Comparison of ENCODE assay signal across 20 cellular contexts in the genomic region with DNA sequence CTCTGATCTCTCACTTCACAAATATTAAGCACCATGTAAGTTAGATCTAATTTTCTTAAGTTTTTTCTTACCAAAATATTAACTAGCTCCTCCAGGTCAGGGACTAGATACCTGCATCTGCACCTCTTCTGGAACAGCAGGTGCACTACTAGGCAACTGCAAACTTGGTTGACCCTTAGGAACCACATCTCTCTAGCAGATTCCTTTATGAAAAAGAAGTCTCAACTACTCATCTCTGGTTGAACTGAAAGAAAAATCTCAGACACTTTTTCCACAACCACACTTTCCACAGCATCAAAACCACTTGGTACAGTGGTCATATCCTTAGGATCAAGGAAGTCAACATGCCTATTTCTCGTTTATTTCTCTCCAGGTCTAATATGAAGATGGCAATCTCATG.
"Had no signal": no experiment of that assay in that cellular context is flagged by ENCODE, and none has a peak within 500 bp of the region (broad histone marks: within the 10 kb centered on the region; RNA-seq: fewer than 3 reads in every experiment).

No MANE protein-coding gene starts in this region.

- H3K27ac Mint-ChIP-seq: activated CD4-positive, alpha-beta memory T cell treated with anti-CD3 and anti-CD28 coated beads, Interleukin-2, amount 10 ng/mL, durations not matched to agents 7 days and 5 days; activated CD4-positive, alpha-beta T cell treated with anti-CD3 and anti-CD28 coated beads, Interleukin-2, amount 10 ng/mL, durations not matched to agents 24 days and 14 days; activated naive CD4-positive, alpha-beta T cell treated with anti-CD3 and anti-CD28 coated beads, Interleukin-2, amount 50 U/mL, for 72 hours had no signal

- H3K9me3 ChIP-seq: esophagus muscularis mucosa, sigmoid colon, stomach, suprapubic skin, transverse colon had no signal

- H3K27ac ChIP-seq: dorsolateral prefrontal cortex, esophagus muscularis mucosa, sigmoid colon, suprapubic skin, transverse colon had no signal

- H3K27me3 Mint-ChIP-seq: activated CD4-positive, alpha-beta memory T cell treated with anti-CD3 and anti-CD28 coated beads, Interleukin-2, amount 10 ng/mL, durations not matched to agents 7 days and 5 days; activated CD4-positive, alpha-beta T cell treated with anti-CD3 and anti-CD28 coated beads, Interleukin-2, amount 10 ng/mL, durations not matched to agents 24 days and 14 days; effector memory CD8-positive, alpha-beta T cell had no signal

- H3K36me3 ChIP-seq: esophagus muscularis mucosa, sigmoid colon, stomach, suprapubic skin, transverse colon had no signal

- H3K9me3 Mint-ChIP-seq: activated CD4-positive, alpha-beta memory T cell treated with anti-CD3 and anti-CD28 coated beads, Interleukin-2, amount 10 ng/mL, durations not matched to agents 7 days and 5 days; activated CD4-positive, alpha-beta T cell treated with anti-CD3 and anti-CD28 coated beads, Interleukin-2, amount 10 ng/mL, durations not matched to agents 24 days and 14 days; effector memory CD8-positive, alpha-beta T cell had no signal

- H3K4me3 ChIP-seq: dorsolateral prefrontal cortex, esophagus muscularis mucosa, sigmoid colon, stomach, suprapubic skin, transverse colon had no signal

- H3K27me3 ChIP-seq: dorsolateral prefrontal cortex, esophagus muscularis mucosa, sigmoid colon, stomach, suprapubic skin, transverse colon had no signal

- H3K4me3 Mint-ChIP-seq: activated CD4-positive, alpha-beta memory T cell treated with anti-CD3 and anti-CD28 coated beads, Interleukin-2, amount 10 ng/mL, durations not matched to agents 7 days and 5 days; activated CD4-positive, alpha-beta T cell treated with anti-CD3 and anti-CD28 coated beads, Interleukin-2, amount 10 ng/mL, durations not matched to agents 24 days and 14 days; effector memory CD8-positive, alpha-beta T cell; neural crest cell had no signal

- H3K4me1 Mint-ChIP-seq: activated CD4-positive, alpha-beta memory T cell treated with anti-CD3 and anti-CD28 coated beads, Interleukin-2, amount 10 ng/mL, durations not matched to agents 7 days and 5 days; neural crest cell had no signal

- H3K4me1 ChIP-seq: esophagus muscularis mucosa, sigmoid colon, suprapubic skin, transverse colon had no signal

- ATAC-seq: activated CD4-positive, CD25-positive, alpha-beta regulatory T cell treated with anti-CD3 and anti-CD28 coated beads, Interleukin-2, amount 50 U/mL, for 24 hours; effector memory CD8-positive, alpha-beta T cell; left cardiac atrium had no signal

- DNase-seq: activated CD4-positive, alpha-beta memory T cell treated with anti-CD3 and anti-CD28 coated beads, Interleukin-2, amount 10 ng/mL, durations not matched to agents 7 days and 5 days; activated CD4-positive, alpha-beta T cell treated with anti-CD3 and anti-CD28 coated beads, Interleukin-2, amount 10 ng/mL, durations not matched to agents 24 days and 14 days; activated T-cell treated with anti-CD3 and anti-CD28 coated beads, Interleukin-2, amount 50 U/mL, for 1 hour; central memory CD4-positive, alpha-beta T cell; dorsolateral prefrontal cortex; effector memory CD8-positive, alpha-beta T cell; glutamatergic neuron; hypothalamus; left cardiac atrium; mesenchymal stem cell; sigmoid colon; stimulated activated CD4-positive, alpha-beta T cell treated with anti-CD3 and anti-CD28 coated beads, Interleukin-4, amount 100 ng/mL, for 1 hour; stomach; T-helper 9 cell; transverse colon had no signal
